ENCODE assay signal across 1 cellular context in the genomic region with DNA sequence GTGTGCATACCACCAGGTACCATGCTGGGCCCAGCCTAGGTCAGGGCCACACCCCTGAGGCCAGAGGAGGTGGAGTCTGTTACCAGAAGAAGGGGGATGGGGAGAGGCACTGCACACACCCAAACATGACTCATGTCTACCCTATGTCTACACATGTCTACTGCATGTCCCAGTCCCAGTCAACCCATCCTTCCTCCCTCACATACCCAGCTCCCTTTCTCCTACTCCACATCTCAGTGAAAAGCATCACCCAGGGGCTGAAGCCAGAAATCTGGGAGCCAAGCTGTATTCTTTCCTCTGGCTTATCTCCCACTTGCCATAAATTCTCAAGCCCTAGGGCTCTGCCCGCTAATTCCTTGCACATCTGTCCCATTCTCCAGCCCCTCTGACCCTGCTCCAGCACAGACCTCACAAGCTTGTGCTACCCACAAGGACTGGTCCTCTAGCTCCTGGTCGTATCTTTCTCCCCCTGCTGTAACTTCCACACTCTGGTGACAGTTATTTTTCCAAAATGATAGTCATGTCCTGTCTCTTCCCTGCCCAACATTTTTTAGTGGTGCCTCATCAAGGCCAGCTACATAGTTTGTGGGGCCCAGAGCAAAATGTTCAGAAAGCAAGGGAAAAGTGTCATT.
A peak's percentile ranks its signal among the peaks of the same experiment; 100 is the strongest.
TF ChIP-seq lines count a peak whose summit lies in the region.

No MANE protein-coding gene starts in this region.

TF ChIP-seq in SK-N-SH, 30 proteins besides CTCF, POLR2A, EP300 and RAD21 (continued from another document):
- TF ChIP-seq FOSL2 (IDR thresholded peaks at IDR 0.05; ENCODE audit: borderline replicate concordance, low read depth) (peak; percentile 90), SIN3A (IDR thresholded peaks at IDR 0.05; ENCODE audit: borderline replicate concordance, low read depth, low read length) (no peak), TCF12 (IDR thresholded peaks at IDR 0.05) (peak; percentile 81), RXRA (IDR thresholded peaks at IDR 0.05; ENCODE audit: borderline replicate concordance, low read depth) (peak; percentile 44; the same call in 1 of the 2 replicates)
- TF ChIP-seq, protein P1, sequence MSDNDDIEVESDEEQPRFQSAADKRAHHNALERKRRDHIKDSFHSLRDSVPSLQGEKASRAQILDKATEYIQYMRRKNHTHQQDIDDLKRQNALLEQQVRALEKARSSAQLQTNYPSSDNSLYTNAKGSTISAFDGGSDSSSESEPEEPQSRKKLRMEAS (IDR thresholded peaks at IDR 0.05; ENCODE audit: low read depth): 0 out of 2 replicates have a peak, but pooled peaks have one; percentile 54
